In the genomic region with DNA sequence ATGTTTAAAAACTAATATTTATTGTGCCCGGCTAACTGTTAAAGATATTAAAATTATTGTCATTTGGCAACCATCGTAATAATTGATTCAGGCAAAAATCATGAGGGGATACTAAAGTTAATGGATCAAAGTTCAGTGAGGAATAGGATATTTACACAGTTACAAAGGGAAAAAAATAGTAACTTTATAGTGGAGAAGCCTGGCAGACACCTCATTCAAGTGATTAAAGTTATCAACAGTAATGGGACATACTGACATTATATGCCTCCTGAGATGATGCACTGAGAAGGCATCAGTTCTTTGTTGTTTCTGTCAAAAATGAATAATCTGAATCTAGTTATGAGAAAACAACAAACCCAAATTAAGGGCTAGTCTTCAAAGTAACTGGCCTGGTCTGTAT, we compare ENCODE assay signal across 15 cellular contexts.
DNase-seq lines count a peak whose midpoint lies in the region; ATAC-seq, FAIRE-seq and TF ChIP-seq lines count a peak whose summit lies in the region.
"Had no signal": no experiment of that assay in that cellular context is flagged by ENCODE, and none has a peak within 500 bp of the region (broad histone marks: within the 10 kb centered on the region; RNA-seq: fewer than 3 reads in every experiment).

No MANE protein-coding gene starts in this region.

- TF ChIP-seq POLR2A in A549 (IDR thresholded peaks at IDR 0.05; ENCODE audit: low read length) (no peak), upper lobe of left lung (IDR thresholded peaks at IDR 0.05) (no peak)

- POLR2A ChIA-PET in A549 (lab: Yijun Ruan, JAX) = no interaction called here
- POLR2A ChIA-PET in WTC11 (lab: Charles Lee) = no interaction called here

- TF ChIP-seq CTCF in A549 (IDR thresholded peaks at IDR 0.05) (no peak), Calu3 (IDR thresholded peaks at IDR 0.05; ENCODE audit: unreplicated experiment) (no peak), WTC11 (IDR thresholded peaks at IDR 0.05) (no peak), psoas muscle (IDR thresholded peaks at IDR 0.05) (no peak), upper lobe of left lung (IDR thresholded peaks at IDR 0.05) (no peak)

- no peak for ATAC-seq in A549
- no peak for ATAC-seq in WTC11
- peak; percentile 40 for ATAC-seq in left lobe of liver
- ATAC-seq in HG03442 (IDR thresholded peaks at IDR 0.05; ENCODE audit: unreplicated experiment) = no peak
- ATAC-seq in psoas muscle = no peak
- ATAC-seq in upper lobe of left lung (ENCODE audit: low FRiP score in 2 of 2) = no peak

- no peak overlapping the region for H3K4me3 ChIP-seq in A549
- H3K4me3 ChIP-seq in psoas muscle = no peak overlapping the region
- H3K4me3 ChIP-seq in upper lobe of left lung = no peak overlapping the region

- no peak for TF ChIP-seq RAD21 in A549 (conservative IDR thresholded peaks at IDR 0.05 in 1 of 2, IDR thresholded peaks at IDR 0.05 in 1 of 2)

- DNase-seq in A549 (ENCODE audit: low read depth in 1 of 2, low spot score in 1 of 2) (no peak), Calu3 (no peak), WTC11 (ENCODE audit: low spot score) (no peak), left lobe of liver (ENCODE audit: low spot score) (no peak), psoas muscle (no peak), upper lobe of left lung (no peak)
- DNase-seq: AML-193; Caco-2; CD4-positive, alpha-beta T cell; DMS153; GDM1; H9 had no signal

- CTCF ChIA-PET in A549 (lab: Yijun Ruan, JAX) (no interaction called here), Calu3 (lab: Charles Lee) (no interaction called here), WTC11 (lab: Charles Lee) (no interaction called here)

- no peaks in the 10 kb centered on the region for H3K9me3 ChIP-seq in A549
- no peaks in the 10 kb centered on the region for H3K9me3 ChIP-seq in psoas muscle
- H3K9me3 ChIP-seq in upper lobe of left lung = no peaks in the 10 kb centered on the region
- H3K9me3 ChIP-seq: Caco-2 had no signal

- H3K9me3 Mint-ChIP-seq in Calu3 (ENCODE audit: low read depth, unreplicated experiment) (no peaks in the 10 kb centered on the region), WTC11 (no peaks in the 10 kb centered on the region)
- H3K9me3 Mint-ChIP-seq: CD4-positive, alpha-beta T cell; H9 had no signal

- peaks cover 42% of the 10 kb centered on the region for H3K4me1 Mint-ChIP-seq in Calu3 (ENCODE audit: low read depth, unreplicated experiment)
- peaks cover 40% of the 10 kb centered on the region for H3K4me1 Mint-ChIP-seq in WTC11

- no peaks in the 10 kb centered on the region for H3K27me3 ChIP-seq in psoas muscle (ENCODE audit: insufficient read depth in 3 of 3, low read length in 2 of 3)
- no peaks in the 10 kb centered on the region for H3K27me3 ChIP-seq in upper lobe of left lung

- no peak overlapping the region for H3K4me2 ChIP-seq in A549

- FAIRE-seq in A549 (lab: Jason Lieb, UNC) = peak; percentile 61
- FAIRE-seq: A204.1 had no signal

- H3K36me3 ChIP-seq in psoas muscle (ENCODE audit: insufficient read depth in 1 of 2, low read depth in 1 of 2) (peaks cover 0 to 9% of the 10 kb centered on the region in 2 donors), upper lobe of left lung (peaks cover 0 to 13% (median 1%) of the 10 kb centered on the region in 4 donors)

- H3K4me3 Mint-ChIP-seq in Calu3 (ENCODE audit: low read depth, unreplicated experiment) = no peak overlapping the region
- no peak overlapping the region for H3K4me3 Mint-ChIP-seq in WTC11
- H3K4me3 Mint-ChIP-seq: CD4-positive, alpha-beta T cell; H9 had no signal

- BruUV-seq in Calu3 (replicated peaks; lab: Mats Ljungman, UMichigan) = no TSS peak

- 91% methylated on average over 2 of the region's 2 CpGs for WGBS in A549 (ENCODE audit: missing lambda C conversion rate)
- WGBS in psoas muscle, 3 donors = 86 to 87% (median 87%) methylated on average over 2 of the region's 2 CpGs
- 94 to 97% methylated on average over 2 of the region's 2 CpGs for WGBS in upper lobe of left lung, 2 donors

- intact Hi-C loops in Calu3 (cut with micrococcal nuclease; ENCODE audit: unreplicated experiment) = no loop called here
- intact Hi-C loops in psoas muscle (cut with DNase I) = no loop called here

- H3K4me1 ChIP-seq in A549 = peaks cover 8% of the 10 kb centered on the region
- peaks cover 7% of the 10 kb centered on the region for H3K4me1 ChIP-seq in psoas muscle
- peaks cover 6 to 13% (median 9%) of the 10 kb centered on the region in 4 donors for H3K4me1 ChIP-seq in upper lobe of left lung

- H3K27ac Mint-ChIP-seq in Calu3 (ENCODE audit: unreplicated experiment) = peak overlapping the region; percentile 55
- peak overlapping the region; percentile 15; the same call in 1 of the 2 replicates for H3K27ac Mint-ChIP-seq in WTC11
- H3K27ac Mint-ChIP-seq: CD4-positive, alpha-beta T cell had no signal

- H3K27me3 Mint-ChIP-seq in Calu3 (ENCODE audit: unreplicated experiment) = no peaks in the 10 kb centered on the region
- H3K27me3 Mint-ChIP-seq in WTC11 (ENCODE audit: low read depth) = no peaks in the 10 kb centered on the region
- H3K27me3 Mint-ChIP-seq: CD4-positive, alpha-beta T cell had no signal

- H3K36me3 Mint-ChIP-seq in Calu3 (ENCODE audit: insufficient read depth, unreplicated experiment) (peaks cover 5% of the 10 kb centered on the region), WTC11 (peaks cover 9% of the 10 kb centered on the region; the same call in 1 of the 2 replicates)

- TF ChIP-seq EP300 in A549 (IDR thresholded peaks at IDR 0.05) = no peak
- TF ChIP-seq EP300 in upper lobe of left lung (IDR thresholded peaks at IDR 0.05) = no peak

- no peak overlapping the region for H3K27ac ChIP-seq in A549
- H3K27ac ChIP-seq in psoas muscle = no peak overlapping the region
- H3K27ac ChIP-seq in upper lobe of left lung = no peak overlapping the region
- H3K27ac ChIP-seq: C4-2B had no signal

TF ChIP-seq in A549, 52 proteins besides CTCF, POLR2A, EP300 and RAD21 (continues in another document):
- TF ChIP-seq NFE2L2 (conservative IDR thresholded peaks at IDR 0.05; ENCODE audit: low read length) = no peak
- no peak for TF ChIP-seq FOSB (CRISPR knock-in tag; IDR thresholded peaks at IDR 0.05)
- no peak for TF ChIP-seq HOXB13 (CRISPR knock-in tag; IDR thresholded peaks at IDR 0.05; ENCODE audit: low read depth)
- TF ChIP-seq, protein P1, sequence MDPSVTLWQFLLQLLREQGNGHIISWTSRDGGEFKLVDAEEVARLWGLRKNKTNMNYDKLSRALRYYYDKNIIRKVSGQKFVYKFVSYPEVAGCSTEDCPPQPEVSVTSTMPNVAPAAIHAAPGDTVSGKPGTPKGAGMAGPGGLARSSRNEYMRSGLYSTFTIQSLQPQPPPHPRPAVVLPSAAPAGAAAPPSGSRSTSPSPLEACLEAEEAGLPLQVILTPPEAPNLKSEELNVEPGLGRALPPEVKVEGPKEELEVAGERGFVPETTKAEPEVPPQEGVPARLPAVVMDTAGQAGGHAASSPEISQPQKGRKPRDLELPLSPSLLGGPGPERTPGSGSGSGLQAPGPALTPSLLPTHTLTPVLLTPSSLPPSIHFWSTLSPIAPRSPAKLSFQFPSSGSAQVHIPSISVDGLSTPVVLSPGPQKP (IDR thresholded peaks at IDR 0.05; ENCODE audit: low read depth, low read length) = no peak
- no peak for TF ChIP-seq CHD4 (IDR thresholded peaks at IDR 0.05; ENCODE audit: borderline replicate concordance)
- TF ChIP-seq KDM1A (IDR thresholded peaks at IDR 0.05; ENCODE audit: low read depth) = no peak
- no peak for TF ChIP-seq MAFK (IDR thresholded peaks at IDR 0.05; ENCODE audit: partially characterized antibody)
- TF ChIP-seq TFCP2L1 (CRISPR knock-in tag; IDR thresholded peaks at IDR 0.05) = no peak
- no peak for TF ChIP-seq RNF2 (IDR thresholded peaks at IDR 0.05; ENCODE audit: borderline replicate concordance, low read depth)

TF ChIP-seq in WTC11, 78 proteins besides CTCF, POLR2A, EP300 and RAD21 (continues in another document):
- TF ChIP-seq FOXK1 (CRISPR knock-in tag; IDR thresholded peaks at IDR 0.05) (no peak), MXD4 (CRISPR knock-in tag; IDR thresholded peaks at IDR 0.05; ENCODE audit: borderline replicate concordance) (no peak), KAT7 (CRISPR knock-in tag; IDR thresholded peaks at IDR 0.05; ENCODE audit: borderline replicate concordance) (no peak), TEAD4 (CRISPR knock-in tag; IDR thresholded peaks at IDR 0.05) (no peak)
- TF ChIP-seq, protein P2, sequence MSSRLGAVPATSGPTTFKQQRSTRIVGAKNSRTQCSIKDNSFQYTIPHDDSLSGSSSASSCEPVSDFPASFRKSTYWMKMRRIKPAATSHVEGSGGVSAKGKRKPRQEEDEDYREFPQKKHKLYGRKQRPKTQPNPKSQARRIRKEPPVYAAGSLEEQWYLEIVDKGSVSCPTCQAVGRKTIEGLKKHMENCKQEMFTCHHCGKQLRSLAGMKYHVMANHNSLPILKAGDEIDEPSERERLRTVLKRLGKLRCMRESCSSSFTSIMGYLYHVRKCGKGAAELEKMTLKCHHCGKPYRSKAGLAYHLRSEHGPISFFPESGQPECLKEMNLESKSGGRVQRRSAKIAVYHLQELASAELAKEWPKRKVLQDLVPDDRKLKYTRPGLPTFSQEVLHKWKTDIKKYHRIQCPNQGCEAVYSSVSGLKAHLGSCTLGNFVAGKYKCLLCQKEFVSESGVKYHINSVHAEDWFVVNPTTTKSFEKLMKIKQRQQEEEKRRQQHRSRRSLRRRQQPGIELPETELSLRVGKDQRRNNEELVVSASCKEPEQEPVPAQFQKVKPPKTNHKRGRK (CRISPR knock-in tag; IDR thresholded peaks at IDR 0.05; ENCODE audit: borderline replicate concordance) = no peak
- TF ChIP-seq, protein P3, sequence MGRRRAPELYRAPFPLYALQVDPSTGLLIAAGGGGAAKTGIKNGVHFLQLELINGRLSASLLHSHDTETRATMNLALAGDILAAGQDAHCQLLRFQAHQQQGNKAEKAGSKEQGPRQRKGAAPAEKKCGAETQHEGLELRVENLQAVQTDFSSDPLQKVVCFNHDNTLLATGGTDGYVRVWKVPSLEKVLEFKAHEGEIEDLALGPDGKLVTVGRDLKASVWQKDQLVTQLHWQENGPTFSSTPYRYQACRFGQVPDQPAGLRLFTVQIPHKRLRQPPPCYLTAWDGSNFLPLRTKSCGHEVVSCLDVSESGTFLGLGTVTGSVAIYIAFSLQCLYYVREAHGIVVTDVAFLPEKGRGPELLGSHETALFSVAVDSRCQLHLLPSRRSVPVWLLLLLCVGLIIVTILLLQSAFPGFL (CRISPR knock-in tag; IDR thresholded peaks at IDR 0.05; ENCODE audit: borderline replicate concordance) = no peak
- TF ChIP-seq, protein P4, sequence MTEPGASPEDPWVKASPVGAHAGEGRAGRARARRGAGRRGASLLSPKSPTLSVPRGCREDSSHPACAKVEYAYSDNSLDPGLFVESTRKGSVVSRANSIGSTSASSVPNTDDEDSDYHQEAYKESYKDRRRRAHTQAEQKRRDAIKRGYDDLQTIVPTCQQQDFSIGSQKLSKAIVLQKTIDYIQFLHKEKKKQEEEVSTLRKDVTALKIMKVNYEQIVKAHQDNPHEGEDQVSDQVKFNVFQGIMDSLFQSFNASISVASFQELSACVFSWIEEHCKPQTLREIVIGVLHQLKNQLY (CRISPR knock-in tag; IDR thresholded peaks at IDR 0.05) = no peak
